In the genomic region with DNA sequence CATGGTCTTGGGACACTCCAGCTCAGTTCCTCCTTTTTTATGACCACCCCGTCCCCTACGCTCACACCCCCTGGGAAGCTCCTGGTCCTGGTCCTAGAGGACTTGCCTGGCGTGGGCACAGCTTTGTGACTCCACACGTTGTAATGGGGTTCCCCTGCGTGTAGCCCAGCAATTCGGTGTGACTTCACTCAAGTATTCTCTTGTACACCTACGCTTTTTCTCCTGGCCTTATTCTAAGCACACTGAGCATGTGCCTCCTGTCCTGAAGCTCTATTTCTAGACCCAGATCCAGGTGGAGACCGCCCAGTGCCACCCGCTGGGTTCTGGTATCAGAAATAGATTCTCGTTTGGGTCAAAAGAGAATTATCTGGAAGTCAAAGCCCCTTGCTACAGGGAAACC, we compare ENCODE assay signal across 18 cellular contexts.
"Had no signal": no experiment of that assay in that cellular context is flagged by ENCODE, and none has a peak within 500 bp of the region (broad histone marks: within the 10 kb centered on the region; RNA-seq: fewer than 3 reads in every experiment).

No MANE protein-coding gene starts in this region.

- H3K9ac ChIP-seq: parathyroid adenoma had no signal

- H3K4me3 ChIP-seq: colonic mucosa, tibial nerve had no signal

- H3K4me1 ChIP-seq: colonic mucosa, parathyroid adenoma had no signal

- H3K27ac ChIP-seq: brain microvascular endothelial cell, colonic mucosa, parathyroid adenoma, tibial nerve had no signal

- H3K27ac Mint-ChIP-seq: activated CD8-positive, alpha-beta T cell treated with anti-CD3 and anti-CD28 coated beads for 36 hours; activated T-cell treated with anti-CD3 and anti-CD28 coated beads, Interleukin-2, amount 50 U/mL, for 24 hours; activated T-helper 2 cell treated with anti-CD3 and anti-CD28 coated beads, Interferon-gamma antibody, Interleukin-2, Interleukin-4, amounts not matched to agents 10 μg/mL and 5 μg/mL and 100 μg/mL, durations not matched to agents 14 hours and 24 hours and 36 hours; stimulated activated naive CD8-positive, alpha-beta T cell treated with anti-CD3 and anti-CD28 coated beads, Interleukin-15, Interleukin-2, amounts not matched to agents 100 ng/mL and 50 ng/mL, for 24 hours had no signal

- H3K36me3 ChIP-seq: brain microvascular endothelial cell, colonic mucosa had no signal

- H2AFZ ChIP-seq: parathyroid adenoma had no signal

- DNase-seq: activated CD4-positive, alpha-beta T cell treated with anti-CD3 and anti-CD28 coated beads for 48 hours; activated CD4-positive, CD25-positive, alpha-beta regulatory T cell; activated CD8-positive, alpha-beta T cell treated with anti-CD3 and anti-CD28 coated beads for 36 hours; activated naive CD4-positive, alpha-beta T cell treated with Interleukin-2 at 50 U/mL for 16 hours; activated T-cell treated with anti-CD3 and anti-CD28 coated beads, Interleukin-2, amount 50 U/mL, for 24 hours; brain microvascular endothelial cell; central memory CD4-positive, alpha-beta T cell; colonic mucosa; kidney glomerular epithelial cell; left ventricle myocardium superior; mesenchymal stem cell; naive thymus-derived CD8-positive, alpha-beta T cell; stimulated activated CD4-positive, alpha-beta T cell treated with anti-CD3 and anti-CD28 coated beads, Interleukin-12 subunit alpha, Interleukin-12 subunit beta, amount 100 ng/mL, for 4 hours; stimulated activated CD4-positive, alpha-beta T cell treated with anti-CD3 and anti-CD28 coated beads, Interleukin-1b, Interleukin-23, amount 100 ng/mL, for 48 hours had no signal

- H3K9me3 Mint-ChIP-seq: activated CD8-positive, alpha-beta T cell treated with anti-CD3 and anti-CD28 coated beads for 36 hours; activated T-cell treated with anti-CD3 and anti-CD28 coated beads, Interleukin-2, amount 50 U/mL, for 24 hours; activated T-helper 2 cell treated with anti-CD3 and anti-CD28 coated beads, Interferon-gamma antibody, Interleukin-2, Interleukin-4, amounts not matched to agents 10 μg/mL and 5 μg/mL and 100 μg/mL, durations not matched to agents 14 hours and 24 hours and 36 hours; naive thymus-derived CD8-positive, alpha-beta T cell; stimulated activated naive CD8-positive, alpha-beta T cell treated with anti-CD3 and anti-CD28 coated beads, Interleukin-15, Interleukin-2, amounts not matched to agents 100 ng/mL and 50 ng/mL, for 24 hours had no signal

- ATAC-seq: activated CD8-positive, alpha-beta T cell treated with anti-CD3 and anti-CD28 coated beads for 36 hours; left ventricle myocardium superior; naive thymus-derived CD8-positive, alpha-beta T cell had no signal

- H3K79me2 ChIP-seq: parathyroid adenoma had no signal

- H3K4me3 Mint-ChIP-seq: activated CD8-positive, alpha-beta T cell treated with anti-CD3 and anti-CD28 coated beads for 36 hours; activated T-cell treated with anti-CD3 and anti-CD28 coated beads, Interleukin-2, amount 50 U/mL, for 24 hours; naive thymus-derived CD8-positive, alpha-beta T cell; stimulated activated naive CD8-positive, alpha-beta T cell treated with anti-CD3 and anti-CD28 coated beads, Interleukin-15, Interleukin-2, amounts not matched to agents 100 ng/mL and 50 ng/mL, for 24 hours had no signal

- H3K27me3 Mint-ChIP-seq: activated CD8-positive, alpha-beta T cell treated with anti-CD3 and anti-CD28 coated beads for 36 hours; activated T-cell treated with anti-CD3 and anti-CD28 coated beads, Interleukin-2, amount 50 U/mL, for 24 hours; naive thymus-derived CD8-positive, alpha-beta T cell; stimulated activated naive CD8-positive, alpha-beta T cell treated with anti-CD3 and anti-CD28 coated beads, Interleukin-15, Interleukin-2, amounts not matched to agents 100 ng/mL and 50 ng/mL, for 24 hours had no signal

- H3K27me3 ChIP-seq: brain microvascular endothelial cell, colonic mucosa, tibial nerve had no signal

- H3K9me3 ChIP-seq: colonic mucosa, tibial nerve had no signal

- H3K36me3 Mint-ChIP-seq: naive thymus-derived CD8-positive, alpha-beta T cell had no signal
